ENCODE assay signal across 14 cellular contexts in genomic region chr3:20683912-20684311, GRCh38.
DNase-seq lines count a peak whose midpoint lies in the region; ATAC-seq and TF ChIP-seq lines count a peak whose summit lies in the region.
"Had no signal": no experiment of that assay in that cellular context is flagged by ENCODE, and none has a peak within 500 bp of the region (broad histone marks: within the 10 kb centered on the region; RNA-seq: fewer than 3 reads in every experiment).

No MANE protein-coding gene starts in this region.

- H3K4me3 ChIP-seq in gastrocnemius medialis (no peak overlapping the region), gastroesophageal sphincter (no peak overlapping the region)
- H3K4me3 ChIP-seq: pancreas had no signal

- H3K9me3 ChIP-seq in gastrocnemius medialis (no peaks in the 10 kb centered on the region), gastroesophageal sphincter (peaks cover 0 to 7% (median 0%) of the 10 kb centered on the region in 3 donors)
- H3K9me3 ChIP-seq: pancreas had no signal

- H3K36me3 ChIP-seq in gastrocnemius medialis = no peaks in the 10 kb centered on the region
- H3K36me3 ChIP-seq in gastroesophageal sphincter = no peaks in the 10 kb centered on the region
- H3K36me3 ChIP-seq: pancreas had no signal

- H3K27ac ChIP-seq in gastrocnemius medialis (peak overlapping the region in 2 of 4 donors; percentile 5 to 40), gastroesophageal sphincter (peak overlapping the region in 2 of 4 donors; percentile 32 to 44)
- H3K27ac ChIP-seq: pancreas had no signal

- no peak for TF ChIP-seq EP300 in gastroesophageal sphincter (IDR thresholded peaks at IDR 0.05)

- CTCF ChIA-PET in WTC11 (lab: Charles Lee) = no interaction called here
- CTCF ChIA-PET in activated CD8-positive, alpha-beta T cell treated with anti-CD3 and anti-CD28 coated beads, Interleukin-2, amount 10 ng/mL, durations not matched to agents 7 days and 5 days (lab: Charles Lee) = no interaction called here

- intact Hi-C loops in gastrocnemius medialis (cut with DNase I; ENCODE audit: low total_unique reads) = no loop called here

- H3K9me3 Mint-ChIP-seq in WTC11 = peaks cover 17% of the 10 kb centered on the region
- H3K9me3 Mint-ChIP-seq in activated CD8-positive, alpha-beta T cell treated with anti-CD3 and anti-CD28 coated beads, Interleukin-2, amount 10 ng/mL, durations not matched to agents 7 days and 5 days (ENCODE audit: insufficient read depth) = peaks cover 20% of the 10 kb centered on the region

- peaks cover 17% of the 10 kb centered on the region for H3K4me1 Mint-ChIP-seq in WTC11
- H3K4me1 Mint-ChIP-seq in activated CD8-positive, alpha-beta T cell treated with anti-CD3 and anti-CD28 coated beads, Interleukin-2, amount 10 ng/mL, durations not matched to agents 7 days and 5 days (ENCODE audit: low read depth) = no peaks in the 10 kb centered on the region
- H3K4me1 Mint-ChIP-seq: activated CD4-positive, alpha-beta T cell treated with anti-CD3 and anti-CD28 coated beads, Interleukin-2, amount 10 ng/mL, durations not matched to agents 7 days and 5 days; CD4-positive, CD25-positive, alpha-beta regulatory T cell; T-helper 17 cell had no signal

- TF ChIP-seq POLR2A in gastrocnemius medialis (IDR thresholded peaks at IDR 0.05) (no peak), gastroesophageal sphincter (IDR thresholded peaks at IDR 0.05) (no peak)

- ATAC-seq in WTC11 = no peak
- peak; percentile 42 to 46 for ATAC-seq in gastrocnemius medialis
- ATAC-seq in gastroesophageal sphincter = no peak
- ATAC-seq in stimulated activated naive CD8-positive, alpha-beta T cell treated with anti-CD3 and anti-CD28 coated beads, Interleukin-15, Interleukin-2, amounts not matched to agents 100 U/mL and 50 U/mL, for 24 hours = no peak
- ATAC-seq in activated CD8-positive, alpha-beta T cell treated with anti-CD3 and anti-CD28 coated beads, Interleukin-2, amount 10 ng/mL, durations not matched to agents 7 days and 5 days = no peak
- ATAC-seq: T-helper 17 cell had no signal

- in situ Hi-C loops in gastrocnemius medialis (cut with MboI; ENCODE audit: low sequenced_read_pairs in 4 of 4) = no loop called here

- no peaks in the 10 kb centered on the region for H3K27me3 Mint-ChIP-seq in WTC11 (ENCODE audit: low read depth)
- H3K27me3 Mint-ChIP-seq in activated CD8-positive, alpha-beta T cell treated with anti-CD3 and anti-CD28 coated beads, Interleukin-2, amount 10 ng/mL, durations not matched to agents 7 days and 5 days (ENCODE audit: low read depth) = no peaks in the 10 kb centered on the region
- H3K27me3 Mint-ChIP-seq: activated CD4-positive, alpha-beta T cell treated with anti-CD3 and anti-CD28 coated beads, Interleukin-2, amount 10 ng/mL, durations not matched to agents 7 days and 5 days; CD4-positive, CD25-positive, alpha-beta regulatory T cell; T-helper 17 cell had no signal

- H3K36me3 Mint-ChIP-seq in WTC11 = peaks cover 7% of the 10 kb centered on the region; the same call in 1 of the 2 replicates
- no peaks in the 10 kb centered on the region for H3K36me3 Mint-ChIP-seq in activated CD8-positive, alpha-beta T cell treated with anti-CD3 and anti-CD28 coated beads, Interleukin-2, amount 10 ng/mL, durations not matched to agents 7 days and 5 days (ENCODE audit: low read depth)

- 12 to 16% methylated on average over 3 of the region's 3 CpGs for WGBS in gastroesophageal sphincter (ENCODE audit: low coverage in 1 of 2), 2 donors

- no peaks in the 10 kb centered on the region for H3K27me3 ChIP-seq in gastrocnemius medialis
- no peaks in the 10 kb centered on the region for H3K27me3 ChIP-seq in gastroesophageal sphincter
- H3K27me3 ChIP-seq: pancreas had no signal

- H3K27ac Mint-ChIP-seq in WTC11 = peak overlapping the region; percentile 52; the same call in 1 of the 2 replicates
- no peak overlapping the region for H3K27ac Mint-ChIP-seq in activated CD8-positive, alpha-beta T cell treated with anti-CD3 and anti-CD28 coated beads, Interleukin-2, amount 10 ng/mL, durations not matched to agents 7 days and 5 days
- H3K27ac Mint-ChIP-seq: activated CD4-positive, alpha-beta T cell treated with anti-CD3 and anti-CD28 coated beads, Interleukin-2, amount 10 ng/mL, durations not matched to agents 7 days and 5 days; CD4-positive, CD25-positive, alpha-beta regulatory T cell; T-helper 17 cell had no signal

- POLR2A ChIA-PET in WTC11 (lab: Charles Lee) = no interaction called here
- POLR2A ChIA-PET in activated CD8-positive, alpha-beta T cell treated with anti-CD3 and anti-CD28 coated beads, Interleukin-2, amount 10 ng/mL, durations not matched to agents 7 days and 5 days (lab: Charles Lee) = no interaction called here

- TF ChIP-seq CTCF in WTC11 (IDR thresholded peaks at IDR 0.05) = no peak
- TF ChIP-seq CTCF in gastrocnemius medialis (IDR thresholded peaks at IDR 0.05 in 4 of 5, conservative IDR thresholded peaks at IDR 0.05 in 1 of 5) = no peak
- TF ChIP-seq CTCF in gastroesophageal sphincter (IDR thresholded peaks at IDR 0.05) = no peak

- DNase-seq in EL (peak; percentile 55), WTC11 (ENCODE audit: low spot score) (no peak), fibroblast of the conjunctiva (ENCODE audit: low read depth) (peak; percentile 14), gastrocnemius medialis (no peak), NCI-H1105 treated with DMSO at 0.1 percent for 48 hours (lab: John Stamatoyannopoulos, UW) (no peak)
- DNase-seq in stimulated activated naive CD8-positive, alpha-beta T cell treated with anti-CD3 and anti-CD28 coated beads, Interleukin-15, Interleukin-2, amounts not matched to agents 100 U/mL and 50 U/mL, for 24 hours = no peak
- DNase-seq in activated CD8-positive, alpha-beta T cell treated with anti-CD3 and anti-CD28 coated beads, Interleukin-2, amount 10 ng/mL, durations not matched to agents 7 days and 5 days = no peak
- DNase-seq: activated CD4-positive, alpha-beta T cell treated with anti-CD3 and anti-CD28 coated beads, Interleukin-2, amount 10 ng/mL, durations not matched to agents 7 days and 5 days; CD4-positive, CD25-positive, alpha-beta regulatory T cell; NCI-H1694; NCI-H526; pancreas; T-helper 17 cell had no signal

- H3K4me1 ChIP-seq in gastrocnemius medialis = peaks cover 10 to 12% of the 10 kb centered on the region in 2 donors
- peaks cover 6 to 8% (median 6%) of the 10 kb centered on the region in 3 donors for H3K4me1 ChIP-seq in gastroesophageal sphincter

- no peak overlapping the region for H3K4me3 Mint-ChIP-seq in WTC11
- H3K4me3 Mint-ChIP-seq in activated CD8-positive, alpha-beta T cell treated with anti-CD3 and anti-CD28 coated beads, Interleukin-2, amount 10 ng/mL, durations not matched to agents 7 days and 5 days = no peak overlapping the region
- H3K4me3 Mint-ChIP-seq: activated CD4-positive, alpha-beta T cell treated with anti-CD3 and anti-CD28 coated beads, Interleukin-2, amount 10 ng/mL, durations not matched to agents 7 days and 5 days; CD4-positive, CD25-positive, alpha-beta regulatory T cell; T-helper 17 cell had no signal

TF ChIP-seq in WTC11, 78 proteins besides CTCF, POLR2A, EP300 and RAD21:
- TF ChIP-seq HMGA2 (CRISPR knock-in tag; IDR thresholded peaks at IDR 0.05) = no peak
- TF ChIP-seq ATF1 (CRISPR knock-in tag; IDR thresholded peaks at IDR 0.05) = no peak
- no peak for TF ChIP-seq FOXJ3 (CRISPR knock-in tag; IDR thresholded peaks at IDR 0.05; ENCODE audit: borderline replicate concordance)
- no peak for TF ChIP-seq ZNF671 (CRISPR knock-in tag; IDR thresholded peaks at IDR 0.05)
- no peak for TF ChIP-seq IRF1 (CRISPR knock-in tag; IDR thresholded peaks at IDR 0.05)
- no peak for TF ChIP-seq ATF6 (CRISPR knock-in tag; IDR thresholded peaks at IDR 0.05)
- no peak for TF ChIP-seq NFE2L1 (CRISPR knock-in tag; IDR thresholded peaks at IDR 0.05)
- TF ChIP-seq FOXK1 (CRISPR knock-in tag; IDR thresholded peaks at IDR 0.05) = no peak
- TF ChIP-seq NFYB (CRISPR knock-in tag; conservative IDR thresholded peaks at IDR 0.05; ENCODE audit: low read depth) = no peak

Comparison
In these comparisons a context has a peak if more than half of its experiments do, and no peak if none do; other contexts are left out.
1. DNase-seq: peak in EL (single experiment) and fibroblast of the conjunctiva (single experiment); none in WTC11 (single experiment), gastrocnemius medialis (0 of 2), stimulated activated naive CD8-positive, alpha-beta T cell treated with anti-CD3 and anti-CD28 coated beads, Interleukin-15, Interleukin-2, amounts not matched to agents 100 U/mL and 50 U/mL, for 24 hours (single experiment), activated CD8-positive, alpha-beta T cell treated with anti-CD3 and anti-CD28 coated beads, Interleukin-2, amount 10 ng/mL, durations not matched to agents 7 days and 5 days (single experiment) and NCI-H1105 treated with DMSO at 0.1 percent for 48 hours (single experiment).
2. ATAC-seq: peak in gastrocnemius medialis (2 of 2); none in WTC11 (single experiment), gastroesophageal sphincter (single experiment), stimulated activated naive CD8-positive, alpha-beta T cell treated with anti-CD3 and anti-CD28 coated beads, Interleukin-15, Interleukin-2, amounts not matched to agents 100 U/mL and 50 U/mL, for 24 hours (single experiment) and activated CD8-positive, alpha-beta T cell treated with anti-CD3 and anti-CD28 coated beads, Interleukin-2, amount 10 ng/mL, durations not matched to agents 7 days and 5 days (single experiment).